13 cellular contexts compared by ENCODE assay signal in genomic region chr2:236571161-236571560, GRCh38. TPM values are rescaled to one million over a fixed set of nuclear protein-coding genes. Genes with fewer than 3 reads are reported as not detected.
DNase-seq lines count a peak whose midpoint lies in the region; ATAC-seq and TF ChIP-seq lines count a peak whose summit lies in the region.
"Had no signal": no experiment of that assay in that cellular context is flagged by ENCODE, and none has a peak within 500 bp of the region (broad histone marks: within the 10 kb centered on the region; RNA-seq: fewer than 3 reads in every experiment).

No MANE protein-coding gene starts in this region.

- peaks cover 0 to 15% (median 2%) of the 10 kb centered on the region in 5 donors for H3K36me3 ChIP-seq in subcutaneous abdominal adipose tissue (ENCODE audit: control insufficient read depth in 5 of 5, insufficient read depth in 5 of 5, low read length in 5 of 5)

- H3K27ac ChIP-seq in layer of hippocampus (ENCODE audit: low read depth, low read length), result peak overlapping the region; percentile 6
- peak overlapping the region; percentile 96 for H3K27ac ChIP-seq in subcutaneous abdominal adipose tissue (ENCODE audit: low read depth, low read length)

- POLR2A ChIA-PET in naive thymus-derived CD8-positive, alpha-beta T cell (lab: Charles Lee), result interaction anchor here (0.7 to 3.6 kb wide), 4 partner anchors 20 to 204 kb away, joined by 3 to 48 read pairs (median 8); no protein-coding TSS in a partner anchor

- H3K36me3 Mint-ChIP-seq in IgD-negative memory B cell, result no peaks in the 10 kb centered on the region
- peaks cover 3% of the 10 kb centered on the region for H3K36me3 Mint-ChIP-seq in brain
- peaks cover 0 to 16% (median 3%) of the 10 kb centered on the region in 3 donors for H3K36me3 Mint-ChIP-seq in naive thymus-derived CD8-positive, alpha-beta T cell
- H3K36me3 Mint-ChIP-seq: stimulated activated effector memory CD8-positive, alpha-beta T cell treated with anti-CD3 and anti-CD28 coated beads, Interleukin-12 subunit alpha, Interleukin-12 subunit beta, amount 100 ng/mL, for 72 hours had no signal

- no peak for DNase-seq in cortex of kidney (lab: John Stamatoyannopoulos, UW)
- DNase-seq in naive thymus-derived CD8-positive, alpha-beta T cell, result no peak
- DNase-seq in dermis blood vessel endothelial cell, result no peak
- DNase-seq: activated CD4-positive, CD25-positive, alpha-beta regulatory T cell treated with anti-CD3 and anti-CD28 coated beads, Interleukin-2, amount 50 U/mL, for 72 hours; activated naive CD4-positive, alpha-beta T cell; NCI-H1436 had no signal

- no peak overlapping the region for H3K27ac Mint-ChIP-seq in IgD-negative memory B cell
- H3K27ac Mint-ChIP-seq in brain, result peak overlapping the region; percentile 53 to 95 (median 89)
- H3K27ac Mint-ChIP-seq in naive thymus-derived CD8-positive, alpha-beta T cell, result peak overlapping the region in 1 of 10 donors; percentile 12
- H3K27ac Mint-ChIP-seq: stimulated activated effector memory CD8-positive, alpha-beta T cell treated with anti-CD3 and anti-CD28 coated beads, Interleukin-12 subunit alpha, Interleukin-12 subunit beta, amount 100 ng/mL, for 72 hours had no signal

- H3K9me3 Mint-ChIP-seq in IgD-negative memory B cell (no peaks in the 10 kb centered on the region), brain (peaks cover 0 to 4% (median 0%) of the 10 kb centered on the region in 5 experiments)
- H3K9me3 Mint-ChIP-seq in naive thymus-derived CD8-positive, alpha-beta T cell, result no peaks in the 10 kb centered on the region
- H3K9me3 Mint-ChIP-seq: stimulated activated effector memory CD8-positive, alpha-beta T cell treated with anti-CD3 and anti-CD28 coated beads, Interleukin-12 subunit alpha, Interleukin-12 subunit beta, amount 100 ng/mL, for 72 hours had no signal

- H3K9me3 ChIP-seq in subcutaneous abdominal adipose tissue (ENCODE audit: control insufficient read depth in 5 of 5, low read length in 5 of 5), result no peaks in the 10 kb centered on the region

- H3K9ac ChIP-seq in subcutaneous abdominal adipose tissue (ENCODE audit: low read length in 5 of 5), result peak overlapping the region; percentile 2 to 79 (median 63)

- ATAC-seq in naive thymus-derived CD8-positive, alpha-beta T cell, result no peak
- no peak for ATAC-seq in GM19463 (IDR thresholded peaks at IDR 0.05; ENCODE audit: unreplicated experiment)
- ATAC-seq: esophagus mucosa; stimulated activated effector memory CD8-positive, alpha-beta T cell treated with anti-CD3 and anti-CD28 coated beads, Interleukin-12 subunit alpha, Interleukin-12 subunit beta, amount 100 ng/mL, for 72 hours had no signal

- H3K4me1 Mint-ChIP-seq in IgD-negative memory B cell (peaks cover 21 to 28% (median 23%) of the 10 kb centered on the region in 3 donors), brain (peaks cover 92% of the 10 kb centered on the region)
- H3K4me1 Mint-ChIP-seq in naive thymus-derived CD8-positive, alpha-beta T cell, result peaks cover 19 to 42% (median 33%) of the 10 kb centered on the region in 4 donors

- H3K4me3 Mint-ChIP-seq in IgD-negative memory B cell (peak overlapping the region; percentile 8 to 71 (median 46)), brain (peak overlapping the region; percentile 87 to 95 (median 88))
- H3K4me3 Mint-ChIP-seq in naive thymus-derived CD8-positive, alpha-beta T cell, result no peak overlapping the region
- H3K4me3 Mint-ChIP-seq: stimulated activated effector memory CD8-positive, alpha-beta T cell treated with anti-CD3 and anti-CD28 coated beads, Interleukin-12 subunit alpha, Interleukin-12 subunit beta, amount 100 ng/mL, for 72 hours had no signal

- H3K4me1 ChIP-seq in subcutaneous abdominal adipose tissue (ENCODE audit: control insufficient read depth in 5 of 5, insufficient read depth in 5 of 5, low read length in 5 of 5), result peaks cover 3 to 91% (median 75%) of the 10 kb centered on the region in 5 donors

- H3K4me3 ChIP-seq in subcutaneous abdominal adipose tissue (ENCODE audit: low read depth in 1 of 5, low read length in 5 of 5), result peak overlapping the region; percentile 47 to 94 (median 76)

- TF ChIP-seq CTCF in brain (conservative IDR thresholded peaks at IDR 0.05), result no peak

- H3K27me3 Mint-ChIP-seq in IgD-negative memory B cell, result peaks cover 3% of the 10 kb centered on the region
- peaks cover 3% of the 10 kb centered on the region for H3K27me3 Mint-ChIP-seq in brain
- no peaks in the 10 kb centered on the region for H3K27me3 Mint-ChIP-seq in naive thymus-derived CD8-positive, alpha-beta T cell

- H3K27me3 ChIP-seq in layer of hippocampus (ENCODE audit: control insufficient read depth, insufficient read depth, low read length), result no peaks in the 10 kb centered on the region
- no peaks in the 10 kb centered on the region for H3K27me3 ChIP-seq in subcutaneous abdominal adipose tissue (ENCODE audit: control insufficient read depth in 5 of 5, insufficient read depth in 4 of 5, low read length in 5 of 5)

RNA-seq across cellular contexts. Expression of gene ACKR3, which starts 1.5 kb away (rescaled TPM):
- polyA plus RNA-seq in IgD-negative memory B cell (1.4 TPM), brain (ENCODE audit: insufficient read depth, low read depth, low replicate concordance) (7.3 TPM)
- total RNA-seq in naive thymus-derived CD8-positive, alpha-beta T cell, result 1 to 10 TPM; 5.0 to 6.1 TPM
- polyA plus RNA-seq in naive thymus-derived CD8-positive, alpha-beta T cell, result 1 to 10 TPM; 2.4 to 5.6 (median 4.2) TPM
- 14.0 and 16.8 TPM in 2 replicates for total RNA-seq in dermis blood vessel endothelial cell

Comparison
In these comparisons a context has a peak if more than half of its experiments do, and no peak if none do; other contexts are left out.
1. H3K27ac Mint-ChIP-seq: peak in brain (5 of 5); none in IgD-negative memory B cell (0 of 3).
2. H3K4me3 Mint-ChIP-seq: peak in IgD-negative memory B cell (4 of 4) and brain (5 of 5); none in naive thymus-derived CD8-positive, alpha-beta T cell (0 of 10).